Comparison of ENCODE assay signal across 27 cellular contexts in the genomic region with DNA sequence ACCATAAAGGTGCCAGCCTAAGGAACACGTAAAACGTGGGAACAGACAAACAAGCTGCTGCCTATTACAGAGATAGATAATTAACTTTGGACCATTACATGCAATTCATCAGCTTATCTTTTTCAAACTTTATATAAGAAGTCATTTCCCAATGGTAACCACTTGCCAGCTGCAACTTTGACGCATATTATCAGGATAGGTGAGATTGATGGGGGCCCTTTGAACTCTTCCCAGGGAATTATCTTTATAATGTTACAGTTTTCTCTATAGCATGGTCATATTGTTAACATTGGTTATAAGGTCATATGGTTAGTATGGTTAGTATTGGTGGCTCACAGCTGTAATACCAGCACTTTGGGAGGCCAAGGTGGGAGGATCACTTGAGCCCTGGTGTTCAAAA.
"Had no signal": no experiment of that assay in that cellular context is flagged by ENCODE, and none has a peak within 500 bp of the region (broad histone marks: within the 10 kb centered on the region; RNA-seq: fewer than 3 reads in every experiment).

No MANE protein-coding gene starts in this region.

- DNase-seq: stimulated activated CD4-positive, alpha-beta T cell treated with anti-CD3 and anti-CD28 coated beads, Interleukin-2, amount 100 ng/mL, for 48 hours; stimulated activated CD4-positive, alpha-beta T cell treated with anti-CD3 and anti-CD28 coated beads, Interleukin-4, amount 100 ng/mL, for 1 hour; stimulated activated CD4-positive, alpha-beta T cell treated with anti-CD3 and anti-CD28 coated beads, Interleukin-4, amount 100 ng/mL, for 24 hours; stimulated activated CD4-positive, alpha-beta T cell treated with anti-CD3 and anti-CD28 coated beads, Interleukin-4, amount 100 ng/mL, for 4 hours; stimulated activated CD8-positive, alpha-beta memory T cell treated with anti-CD3 and anti-CD28 coated beads, Interleukin-4, amount 100 ng/mL, for 48 hours; stimulated activated naive B cell treated with anti-CD40 and anti-IgM and Interleukin-4, amounts not matched to agents 10 μg/mL and 1 μg/mL and 100 μg/mL, for 72 hours; stimulated activated naive CD4-positive, alpha-beta T cell; stimulated activated naive CD4-positive, alpha-beta T cell treated with Interleukin-2 at 50 U/mL for 16 hours; stimulated activated naive CD8-positive, alpha-beta T cell treated with anti-CD3 and anti-CD28 coated beads, Interleukin-15, amount 100 ng/mL, for 72 hours; stimulated activated naive CD8-positive, alpha-beta T cell treated with anti-CD3 and anti-CD28 coated beads, Interleukin-15, Interleukin-2, amounts not matched to agents 100 U/mL and 50 U/mL, for 24 hours; stomach; substantia nigra; testis; thyroid gland; tibial artery; transverse colon; trophoblast cell; upper lobe of left lung; upper lobe of right lung; uterus had no signal

- H3K27ac ChIP-seq: stomach, suprapubic skin, testis, thoracic aorta, thyroid gland, tibial artery, tibial nerve, transverse colon, upper lobe of left lung, upper lobe of right lung, uterus, vagina had no signal

- H3K4me3 ChIP-seq: stomach, suprapubic skin, testis, thoracic aorta, thyroid gland, tibial artery, tibial nerve, transverse colon, upper lobe of left lung, upper lobe of right lung, uterus, vagina had no signal

- H3K4me1 ChIP-seq: suprapubic skin, testis, thyroid gland, uterus, vagina had no signal

- ATAC-seq: stimulated activated effector memory CD8-positive, alpha-beta T cell treated with anti-CD3 and anti-CD28 coated beads, Interleukin-12 subunit alpha, Interleukin-12 subunit beta, amount 100 ng/mL, for 72 hours; stimulated activated memory B cell treated with anti-CD40 and anti-IgM and Interleukin-4, amounts not matched to agents 10 μg/mL and 1 μg/mL and 100 μg/mL, for 72 hours; stimulated activated naive B cell treated with anti-CD40 and anti-IgM and Interleukin-4, amounts not matched to agents 10 μg/mL and 1 μg/mL and 100 μg/mL, for 72 hours; stimulated activated naive CD8-positive, alpha-beta T cell treated with anti-CD3 and anti-CD28 coated beads, Interleukin-15, amount 100 ng/mL, for 72 hours; stimulated activated naive CD8-positive, alpha-beta T cell treated with anti-CD3 and anti-CD28 coated beads, Interleukin-15, Interleukin-2, amounts not matched to agents 100 U/mL and 50 U/mL, for 24 hours; upper lobe of right lung had no signal

- H3K27me3 ChIP-seq: stomach, suprapubic skin, testis, thyroid gland, tibial artery, tibial nerve, transverse colon, upper lobe of left lung, upper lobe of right lung, uterus, vagina had no signal

- H3K9me3 ChIP-seq: stomach, suprapubic skin, testis, thoracic aorta, thyroid gland, tibial artery, tibial nerve, transverse colon, upper lobe of left lung, upper lobe of right lung, uterus, vagina had no signal

- FAIRE-seq: urothelium cell line had no signal

- H3K36me3 ChIP-seq: stomach, suprapubic skin, thoracic aorta, thyroid gland, tibial artery, tibial nerve, transverse colon, upper lobe of left lung, upper lobe of right lung, uterus, vagina had no signal
